8 cellular contexts compared by ENCODE assay signal in genomic region chr19:39408392-39409206, GRCh38. TPM values are rescaled to one million over a fixed set of nuclear protein-coding genes. Genes with fewer than 3 reads are reported as not detected.
A peak's percentile ranks its signal among the peaks of the same experiment; 100 is the strongest.
DNase-seq lines count a peak whose midpoint lies in the region; ATAC-seq lines count a peak whose summit lies in the region.

No MANE protein-coding gene starts in this region.

- no peak overlapping the region for H3K27ac ChIP-seq in iPS-20b (ENCODE audit: low read length)
- peak overlapping the region; percentile 99 for H3K27ac ChIP-seq in subcutaneous abdominal adipose tissue (ENCODE audit: low read depth, low read length)

- H3K27me3 ChIP-seq in iPS-20b (ENCODE audit: insufficient read depth, low read length) (no peaks in the 10 kb centered on the region; the same call in 1 of the 2 replicates), subcutaneous abdominal adipose tissue (ENCODE audit: control insufficient read depth in 5 of 5, insufficient read depth in 4 of 5, low read length in 5 of 5) (peaks cover 0 to 4% (median 0%) of the 10 kb centered on the region in 5 donors)

- H3K4me3 Mint-ChIP-seq in activated naive CD8-positive, alpha-beta T cell treated with anti-CD3 and anti-CD28 coated beads for 36 hours = peak overlapping the region; percentile 95

- H3K27ac Mint-ChIP-seq in activated naive CD8-positive, alpha-beta T cell treated with anti-CD3 and anti-CD28 coated beads for 36 hours = peak overlapping the region; percentile 96

- peaks cover 46% of the 10 kb centered on the region for H3K4me1 Mint-ChIP-seq in activated naive CD8-positive, alpha-beta T cell treated with anti-CD3 and anti-CD28 coated beads for 36 hours

- no peaks in the 10 kb centered on the region for H3K36me3 ChIP-seq in ES-I3 (ENCODE audit: insufficient read depth, low read length)
- H3K36me3 ChIP-seq in iPS-20b (ENCODE audit: insufficient read depth, low read depth, low read length) = peaks cover 9% of the 10 kb centered on the region; the same call in 1 of the 2 replicates
- peaks cover 0 to 22% (median 20%) of the 10 kb centered on the region in 5 donors for H3K36me3 ChIP-seq in subcutaneous abdominal adipose tissue (ENCODE audit: control insufficient read depth in 5 of 5, insufficient read depth in 5 of 5, low read length in 5 of 5)

- peak overlapping the region; percentile 9; the same call in 1 of the 2 replicates for H3K9ac ChIP-seq in ES-I3 (ENCODE audit: low read depth, low read length)
- H3K9ac ChIP-seq in iPS-20b (ENCODE audit: low read depth, low read length) = no peak overlapping the region; the same call in 1 of the 2 replicates
- H3K9ac ChIP-seq in subcutaneous abdominal adipose tissue (ENCODE audit: low read length in 5 of 5) = peak overlapping the region; percentile 93 to 100 (median 100)

- peak; percentile 61 for DNase-seq in NCI-H146 treated with DMSO at 0.1 percent for 48 hours (lab: John Stamatoyannopoulos, UW; ENCODE audit: unreplicated experiment)
- DNase-seq in activated naive CD8-positive, alpha-beta T cell treated with anti-CD3 and anti-CD28 coated beads for 36 hours = no peak
- no peak for DNase-seq in cerebellum (ENCODE audit: low spot score)
- no peak for DNase-seq in posterior vena cava (ENCODE audit: low spot score)

- intact Hi-C loops in posterior vena cava (cut with DNase I) = no loop called here

- ATAC-seq in HG03097 (IDR thresholded peaks at IDR 0.05; ENCODE audit: low FRiP score, unreplicated experiment) = no peak

- H3K4me3 ChIP-seq in iPS-20b (ENCODE audit: low read length) = peak overlapping the region; percentile 92
- H3K4me3 ChIP-seq in subcutaneous abdominal adipose tissue (ENCODE audit: low read depth in 1 of 5, low read length in 5 of 5) = peak overlapping the region; percentile 98 to 100 (median 99)

- H3K27me3 Mint-ChIP-seq in activated naive CD8-positive, alpha-beta T cell treated with anti-CD3 and anti-CD28 coated beads for 36 hours = peaks cover 4% of the 10 kb centered on the region

- H3K9me3 Mint-ChIP-seq in activated naive CD8-positive, alpha-beta T cell treated with anti-CD3 and anti-CD28 coated beads for 36 hours = no peaks in the 10 kb centered on the region

- peaks cover 15% of the 10 kb centered on the region for H3K4me1 ChIP-seq in ES-I3 (ENCODE audit: insufficient read depth, low read length)
- peaks cover 32% of the 10 kb centered on the region for H3K4me1 ChIP-seq in iPS-20b (ENCODE audit: insufficient read depth, low read length)
- H3K4me1 ChIP-seq in subcutaneous abdominal adipose tissue (ENCODE audit: control insufficient read depth in 5 of 5, insufficient read depth in 5 of 5, low read length in 5 of 5) = peaks cover 14 to 50% (median 38%) of the 10 kb centered on the region in 5 donors

- H3K9me3 ChIP-seq in ES-I3 (ENCODE audit: control insufficient read depth, insufficient read depth, low read length) = no peaks in the 10 kb centered on the region
- H3K9me3 ChIP-seq in iPS-20b (ENCODE audit: insufficient read depth, low read depth, low read length) = no peaks in the 10 kb centered on the region
- H3K9me3 ChIP-seq in subcutaneous abdominal adipose tissue (ENCODE audit: control insufficient read depth in 5 of 5, low read length in 5 of 5) = no peaks in the 10 kb centered on the region

- peaks cover 18% of the 10 kb centered on the region for H3K36me3 Mint-ChIP-seq in activated naive CD8-positive, alpha-beta T cell treated with anti-CD3 and anti-CD28 coated beads for 36 hours

RNA-seq across cellular contexts. Expression of gene ZFP36, which starts 2.0 kb away (rescaled TPM):
- 10 to 100 TPM; 15.5 to 15.6 TPM for total RNA-seq in activated naive CD8-positive, alpha-beta T cell treated with anti-CD3 and anti-CD28 coated beads for 36 hours
- total RNA-seq in cerebellum (1.9 TPM), posterior vena cava (100 to 1,000 TPM; 258 to 509 TPM)

RNA-seq across cellular contexts. Expression of gene PLEKHG2, which starts 3.9 kb away (rescaled TPM):
- total RNA-seq in activated naive CD8-positive, alpha-beta T cell treated with anti-CD3 and anti-CD28 coated beads for 36 hours = 10 to 100 TPM; 29.1 to 40.0 TPM
- total RNA-seq in cerebellum (20.9 TPM), posterior vena cava (10 to 100 TPM; 38.1 to 48.6 TPM)

RNA-seq across cellular contexts. Expression of gene MED29, which starts 17.4 kb away (rescaled TPM):
- total RNA-seq in activated naive CD8-positive, alpha-beta T cell treated with anti-CD3 and anti-CD28 coated beads for 36 hours = 10 to 100 TPM; 23.3 to 26.8 TPM
- total RNA-seq in cerebellum (14.1 TPM), posterior vena cava (10 to 100 TPM; 32.7 to 33.3 TPM)

RNA-seq across cellular contexts. Expression of gene PAF1, which starts 17.7 kb away (rescaled TPM):
- 10 to 100 TPM; 43.6 to 44.0 TPM for total RNA-seq in activated naive CD8-positive, alpha-beta T cell treated with anti-CD3 and anti-CD28 coated beads for 36 hours
- total RNA-seq in cerebellum (18.6 TPM), posterior vena cava (10 to 100 TPM; 26.0 to 28.5 TPM)

RNA-seq across cellular contexts. Expression of gene RPS16, which starts 27.1 kb away (rescaled TPM):
- total RNA-seq in activated naive CD8-positive, alpha-beta T cell treated with anti-CD3 and anti-CD28 coated beads for 36 hours = 1,000 to 10,000 TPM; 3,164 to 3,181 TPM
- total RNA-seq in cerebellum (48.1 TPM), posterior vena cava (1,000 to 10,000 TPM; 1,159 to 1,295 TPM)

Comparison
In these comparisons a context has a peak if more than half of its experiments do, and no peak if none do; other contexts are left out.
1. RNA of gene ZFP36, which starts 2.0 kb away (total RNA-seq): 258 to 509 TPM in posterior vena cava; 15.5 to 15.6 TPM in activated naive CD8-positive, alpha-beta T cell treated with anti-CD3 and anti-CD28 coated beads for 36 hours and 1.9 TPM in cerebellum (single experiment); every median in the first group is over 10 times any median in the second.